In the genomic region with DNA sequence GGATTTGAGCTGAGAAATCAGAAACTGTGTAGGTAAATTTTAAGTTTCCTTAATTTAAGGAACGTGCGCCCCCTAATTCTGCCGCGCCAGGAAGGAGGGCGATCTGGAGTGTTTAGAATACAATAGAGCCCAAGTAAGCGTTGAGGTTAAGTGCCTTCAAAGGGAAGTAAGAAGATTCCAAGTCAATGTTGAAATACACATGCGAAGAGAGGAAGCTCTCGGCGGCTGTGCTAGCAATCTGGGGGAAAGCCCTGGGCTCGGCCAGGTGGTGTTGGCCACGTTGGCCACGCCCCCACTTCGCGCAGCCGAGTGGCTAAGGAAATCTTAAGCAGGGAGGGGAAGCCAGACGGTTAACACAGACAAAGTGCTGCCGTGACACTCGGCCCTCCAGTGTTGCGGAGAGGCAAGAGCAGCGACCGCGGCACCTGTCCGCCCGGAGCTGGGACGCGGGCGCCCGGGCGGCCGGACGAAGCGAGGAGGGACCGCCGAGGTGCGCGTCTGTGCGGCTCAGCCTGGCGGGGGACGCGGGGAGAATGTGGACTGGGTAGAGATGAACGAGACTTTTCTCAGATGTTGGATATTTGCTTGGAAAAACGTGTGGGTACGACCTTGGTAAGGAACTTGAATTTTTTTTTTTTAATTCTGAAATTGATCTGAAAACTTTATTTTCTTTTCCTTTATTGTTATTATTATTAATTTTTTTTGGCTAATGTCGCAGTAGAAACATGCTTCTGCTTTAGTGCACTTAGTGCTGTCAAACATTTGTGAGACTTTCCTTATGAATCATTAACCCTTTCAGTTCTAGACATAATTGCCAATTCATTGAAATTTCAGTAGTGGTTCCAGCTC, we compare ENCODE assay signal across 8 cellular contexts.
DNase-seq lines count a peak whose midpoint lies in the region; ATAC-seq lines count a peak whose summit lies in the region.

A gene (plus strand): TSS at position 353 of the 849 bp plus-strand sequence. CDS start 218 bp downstream, at position 571.

- H2AFZ ChIP-seq in ACC112 (ENCODE audit: low read length, unreplicated experiment), result peak within 1 kb of the TSS; percentile 46

- H3K27me3 ChIP-seq in ACC112 (ENCODE audit: insufficient read depth, low read length), result no peaks in the 10 kb centered on the region

- peak within 1 kb of the TSS; percentile 46; the same call in 1 of the 2 replicates for H3K27ac ChIP-seq in ACC112 (ENCODE audit: low read depth, low read length)

- no peaks in the 10 kb centered on the region for H3K36me3 ChIP-seq in ACC112 (ENCODE audit: insufficient read depth, low read length)

- DNase-seq in NCI-H2196 treated with DMSO at 0.1 percent for 48 hours (lab: John Stamatoyannopoulos, UW; ENCODE audit: unreplicated experiment) (peak; percentile 8), cerebellar cortex (ENCODE audit: low spot score) (peak; percentile 89), left kidney (ENCODE audit: low read depth, low spot score) (peak; percentile 92)
- peak; percentile 65 for DNase-seq in activated CD4-positive, CD25-positive, alpha-beta regulatory T cell treated with anti-CD3 and anti-CD28 coated beads, Interleukin-2, amount 50 U/mL, for 16 hours (ENCODE audit: low read depth, low spot score)
- DNase-seq in stimulated activated CD4-positive, alpha-beta T cell treated with anti-CD3 and anti-CD28 coated beads, Interleukin-2, amount 100 ng/mL, for 4 hours (ENCODE audit: low read depth), result peak; percentile 65

- peaks cover 47% of the 10 kb centered on the region for H3K4me1 ChIP-seq in ACC112 (ENCODE audit: control insufficient read depth, insufficient read depth, low read length, unreplicated experiment)

- ATAC-seq in GM18861 (IDR thresholded peaks at IDR 0.05; ENCODE audit: unreplicated experiment) (peak; percentile 63), HG03066 (IDR thresholded peaks at IDR 0.05; ENCODE audit: low read depth, unreplicated experiment) (peak; percentile 79)

- H3K4me3 ChIP-seq in ACC112 (ENCODE audit: low read depth, low read length), result peak within 1 kb of the TSS; percentile 85

- no peaks in the 10 kb centered on the region for H3K79me2 ChIP-seq in ACC112 (ENCODE audit: control insufficient read depth, insufficient read depth, low read length, unreplicated experiment)

Comparison
In these comparisons a context has a peak if more than half of its experiments do, and no peak if none do; other contexts are left out.
1. Peak in every context shown above with its lines: DNase-seq, ATAC-seq, H3K4me3 ChIP-seq and H3K27ac ChIP-seq.
2. DNase-seq: peak in every context shown above with its lines; median percentile 92 in left kidney; 89 in cerebellar cortex; 65 in activated CD4-positive, CD25-positive, alpha-beta regulatory T cell treated with anti-CD3 and anti-CD28 coated beads, Interleukin-2, amount 50 U/mL, for 16 hours; 65 in stimulated activated CD4-positive, alpha-beta T cell treated with anti-CD3 and anti-CD28 coated beads, Interleukin-2, amount 100 ng/mL, for 4 hours; 8 in NCI-H2196 treated with DMSO at 0.1 percent for 48 hours.